In the genomic region with DNA sequence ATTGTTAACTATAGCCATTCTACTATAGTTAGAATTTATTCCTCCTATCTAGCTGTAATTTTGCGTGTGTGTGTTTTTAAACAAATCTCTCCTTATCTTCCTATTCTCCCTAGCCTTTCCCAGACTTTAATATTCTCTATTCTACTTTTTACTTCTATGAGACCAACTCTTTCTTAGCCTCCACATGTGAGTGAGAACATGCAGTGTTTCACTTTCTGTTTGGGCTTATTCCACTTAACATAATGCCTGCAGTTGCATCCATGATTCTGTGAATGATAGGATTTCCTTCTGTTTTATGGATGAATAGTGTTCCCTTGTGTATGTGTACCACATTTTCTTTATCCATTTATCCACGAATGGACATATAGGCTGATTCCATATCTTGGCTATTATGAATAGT, we compare ENCODE assay signal across 8 cellular contexts.
"Had no signal": no experiment of that assay in that cellular context is flagged by ENCODE, and none has a peak within 500 bp of the region (broad histone marks: within the 10 kb centered on the region; RNA-seq: fewer than 3 reads in every experiment).

No MANE protein-coding gene starts in this region.

- DNase-seq: H7, HFFc6, KBM-7 had no signal

- FAIRE-seq: HepG2 had no signal

- H3K27ac ChIP-seq: HL-60 had no signal

- H3K36me3 ChIP-seq: HAP-1 had no signal

- H3K9me3 ChIP-seq: HAP-1 had no signal

- H3K4me2 ChIP-seq: GM23338 had no signal

- ATAC-seq: GM23338, HCT116, HepG2 had no signal

- H2AFZ ChIP-seq: GM23338 had no signal

- H3K4me3 ChIP-seq: GM23338, HAP-1 had no signal

- H3K4me1 ChIP-seq: HAP-1 had no signal
